Comparison of ENCODE assay signal across 9 cellular contexts in genomic region chrX:72276478-72276953, GRCh38. TPM values are rescaled to one million over a fixed set of nuclear protein-coding genes. Genes with fewer than 3 reads are reported as not detected.
DNase-seq lines count a peak whose midpoint lies in the region; ATAC-seq, FAIRE-seq and TF ChIP-seq lines count a peak whose summit lies in the region.
"Had no signal": no experiment of that assay in that cellular context is flagged by ENCODE, and none has a peak within 500 bp of the region (broad histone marks: within the 10 kb centered on the region; RNA-seq: fewer than 3 reads in every experiment).

No MANE protein-coding gene starts in this region.

- DNase-seq in left ventricle myocardium inferior: no peak
- no peak for DNase-seq in left ventricle myocardium superior
- no peak for DNase-seq in RWPE2 (ENCODE audit: low spot score)
- DNase-seq in fibroblast of villous mesenchyme (ENCODE audit: low read depth): no peak
- DNase-seq in small intestine: no peak
- no peak for DNase-seq in nucleus accumbens (lab: John Stamatoyannopoulos, UW)
- no peak for DNase-seq in DMS 273 (lab: John Stamatoyannopoulos, UW; ENCODE audit: unreplicated experiment)
- no peak for DNase-seq in GM12892 (ENCODE audit: insufficient read length)

- ATAC-seq in left ventricle myocardium superior (no peak), RWPE2 (ENCODE audit: low read depth) (no peak)

- H3K27me3 ChIP-seq in left ventricle myocardium inferior (ENCODE audit: low read depth): no peaks in the 10 kb centered on the region
- no peaks in the 10 kb centered on the region for H3K27me3 ChIP-seq in RWPE2 (ENCODE audit: insufficient read depth, poor library complexity, severe bottlenecking)
- no peaks in the 10 kb centered on the region for H3K27me3 ChIP-seq in small intestine (ENCODE audit: control insufficient read depth in 2 of 2, insufficient read depth in 2 of 2, low read length in 2 of 2)

- H3K9me3 ChIP-seq in left ventricle myocardium inferior (replicated peaks) (no peaks in the 10 kb centered on the region), RWPE2 (ENCODE audit: severe bottlenecking) (no peaks in the 10 kb centered on the region), small intestine (ENCODE audit: control insufficient read depth, low read depth) (no peaks in the 10 kb centered on the region)

- H3K27ac ChIP-seq in left ventricle myocardium inferior (replicated peaks) (peak overlapping the region; percentile 78), RWPE2 (ENCODE audit: poor library complexity, severe bottlenecking) (peak overlapping the region; percentile 70), small intestine (ENCODE audit: low read depth in 1 of 2, low read length in 1 of 2) (peak overlapping the region; percentile 80 to 90)

- intact Hi-C loops in left ventricle myocardium inferior (cut with micrococcal nuclease): no loop called here
- intact Hi-C loops in left ventricle myocardium superior (cut with micrococcal nuclease): no loop called here

- TF ChIP-seq POLR2A in GM12892 (IDR thresholded peaks at IDR 0.05; ENCODE audit: low read depth, low read length): no peak

- WGBS in small intestine, 3 donors: 0% methylated on average over 18 of the region's 18 CpGs

- H3K36me3 ChIP-seq in left ventricle myocardium inferior (peaks cover 39% of the 10 kb centered on the region), RWPE2 (ENCODE audit: low read depth) (peaks cover 53% of the 10 kb centered on the region), small intestine (ENCODE audit: control insufficient read depth in 2 of 2, insufficient read depth in 2 of 2, low read length in 2 of 2) (peaks cover 5 to 14% of the 10 kb centered on the region in 2 donors)

- H3K4me1 ChIP-seq in left ventricle myocardium inferior (peaks cover 22% of the 10 kb centered on the region), RWPE2 (ENCODE audit: insufficient read depth, poor library complexity, severe bottlenecking) (peaks cover 30% of the 10 kb centered on the region), small intestine (ENCODE audit: control insufficient read depth in 2 of 2, insufficient read depth in 1 of 2, low read depth in 1 of 2, low read length in 1 of 2) (no peaks in the 10 kb centered on the region)

- H3K4me3 ChIP-seq in left ventricle myocardium inferior (peak overlapping the region; percentile 78), RWPE2 (ENCODE audit: severe bottlenecking) (peak overlapping the region; percentile 85), fibroblast of villous mesenchyme (ENCODE audit: low read depth, low read length) (peak overlapping the region; percentile 81), small intestine (ENCODE audit: low read depth in 1 of 2, low read length in 2 of 2) (peak overlapping the region; percentile 76 to 89)

- TF ChIP-seq CTCF in left ventricle myocardium inferior (IDR thresholded peaks at IDR 0.05; ENCODE audit: borderline replicate concordance) (no peak), RWPE2 (IDR thresholded peaks at IDR 0.05; ENCODE audit: poor library complexity, severe bottlenecking) (no peak), fibroblast of villous mesenchyme (IDR thresholded peaks at IDR 0.05; ENCODE audit: insufficient read depth, low read depth, low read length) (no peak)

- FAIRE-seq in small intestine (lab: Jason Lieb, UNC) (no peak), GM12892 (lab: Jason Lieb, UNC) (no peak)

RNA-seq across cellular contexts. Expression of gene RPS4X, which starts 0.5 kb away (rescaled TPM):
- total RNA-seq in left ventricle myocardium inferior: 406 TPM
- total RNA-seq in left ventricle myocardium superior: 380 TPM
- 744 and 806 TPM in 2 replicates for total RNA-seq in fibroblast of villous mesenchyme
- polyA plus RNA-seq in small intestine: 1,000 to 10,000 TPM in 2 of 3 donors, 100 to 1,000 TPM in 1; 548 to 1,411 (median 1,229) TPM
- polyA plus RNA-seq in GM12892 (2012; ENCODE audit: missing spikeins): 3,097 TPM

RNA-seq across cellular contexts. Expression of gene CITED1, which starts 29.2 kb away (rescaled TPM):
- total RNA-seq in left ventricle myocardium inferior: not detected
- total RNA-seq in left ventricle myocardium superior: not detected
- not detected in 2 replicates for total RNA-seq in fibroblast of villous mesenchyme
- polyA plus RNA-seq in small intestine: 1 to 10 TPM in 2 of 3 donors, not detected in 1; 1.3 to 2.0 TPM
- polyA plus RNA-seq in GM12892 (2012; ENCODE audit: missing spikeins): not detected

RNA-seq across cellular contexts. Expression of gene ERCC6L, which starts 37.7 kb away (rescaled TPM):
- total RNA-seq in left ventricle myocardium inferior (not detected), left ventricle myocardium superior (0.05 TPM), fibroblast of villous mesenchyme (2.3 and 5.6 TPM in 2 replicates)
- 1 to 10 TPM in 1 of 3 donors, under 1 TPM in 1, not detected in 1; 0.27 to 1.6 TPM for polyA plus RNA-seq in small intestine
- polyA plus RNA-seq in GM12892 (2012; ENCODE audit: missing spikeins): 5.7 TPM
- total RNA-seq: myocyte had no signal
